2 cellular contexts compared by ENCODE assay signal in the genomic region with DNA sequence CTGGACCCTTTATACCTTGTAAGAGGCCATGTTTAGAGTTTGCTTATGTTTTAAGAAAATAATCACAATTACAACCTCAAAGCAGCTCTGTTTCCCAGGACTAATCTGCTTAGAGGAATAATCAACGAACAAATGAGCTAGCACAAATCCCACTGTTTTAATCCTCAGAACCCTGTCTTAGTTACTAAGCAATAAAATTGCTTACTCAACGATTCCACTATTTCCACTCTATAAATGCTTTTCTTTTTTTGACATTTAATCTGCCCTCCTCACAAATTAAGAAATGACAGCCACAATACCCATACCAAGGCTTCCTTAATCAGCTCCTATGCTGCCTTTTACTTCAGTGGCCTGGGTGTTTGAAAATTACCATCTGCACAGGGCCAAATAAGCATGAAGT.
TF ChIP-seq lines count a peak whose summit lies in the region.

No MANE protein-coding gene starts in this region.

TF ChIP-seq in HepG2, 621 proteins besides CTCF, POLR2A, EP300 and RAD21:
- TF ChIP-seq MAFK (conservative IDR thresholded peaks at IDR 0.05 in 1 of 2, IDR thresholded peaks at IDR 0.05 in 1 of 2; ENCODE audit: low read length in 2 of 2) (peak in 1 of 2 experiments; percentile 76; a peak in 2 of 4 replicates), TAF1 (CRISPR knock-in tag; IDR thresholded peaks at IDR 0.05) (no peak), MAFF (IDR thresholded peaks at IDR 0.05; ENCODE audit: low read depth, low read length) (peak; percentile 64; the same call in 1 of the 2 replicates), ZNF432 (CRISPR knock-in tag; IDR thresholded peaks at IDR 0.05; ENCODE audit: borderline replicate concordance) (no peak)

TF ChIP-seq in K562, 482 proteins besides CTCF, POLR2A, EP300 and RAD21:
- TF ChIP-seq GTF2A2 (tag; IDR thresholded peaks at IDR 0.05) (no peak), ZNF316 (IDR thresholded peaks at IDR 0.05) (peak; percentile 69)
